ENCODE assay signal across 8 cellular contexts in genomic region chr18:48230459-48231113, GRCh38.
DNase-seq lines count a peak whose midpoint lies in the region; ATAC-seq and TF ChIP-seq lines count a peak whose summit lies in the region.

No MANE protein-coding gene starts in this region.

- H3K4me1 ChIP-seq in HAP-1 (no peaks in the 10 kb centered on the region), upper lobe of right lung (peaks cover 30% of the 10 kb centered on the region)

- in situ Hi-C loops in HAP-1 (cut with MboI; ENCODE audit: low sequenced_read_pairs) (no loop called here), astrocyte of the spinal cord (cut with HindIII; ENCODE audit: low sequenced_read_pairs) (no loop called here)

- no peak overlapping the region for H3K27ac Mint-ChIP-seq in Calu3 (ENCODE audit: unreplicated experiment)

- H3K9me3 Mint-ChIP-seq in Calu3 (ENCODE audit: low read depth, unreplicated experiment) = no peaks in the 10 kb centered on the region

- CTCF ChIA-PET in Calu3 (lab: Charles Lee) = interaction anchor here (0.5 to 0.9 kb wide), 4 partner anchors 15 to 1527 kb away, joined by 3 to 5 read pairs (median 4); no protein-coding TSS in a partner anchor

- DNase-seq in Calu3 (peak; percentile 65), HAP-1 (ENCODE audit: low spot score in 2 of 2) (peak; percentile 32 to 70), NCI-H510A treated with DMSO at 0.1 percent for 48 hours (lab: John Stamatoyannopoulos, UW) (peak; percentile 57), astrocyte of the spinal cord (ENCODE audit: low read depth, low spot score) (peak; percentile 53), kidney epithelial cell (ENCODE audit: low read depth) (no peak), upper lobe of right lung (peak; percentile 82)

- intact Hi-C loops in Calu3 (cut with micrococcal nuclease; ENCODE audit: unreplicated experiment) (loop anchor here (1.0 to 10.0 kb wide), 4 partner anchors 23 to 216 kb away; no protein-coding TSS in a partner anchor), upper lobe of right lung (cut with DNase I) (no loop called here)

- H3K4me1 Mint-ChIP-seq in Calu3 (ENCODE audit: low read depth, unreplicated experiment) = no peaks in the 10 kb centered on the region

- H3K9me3 ChIP-seq in HAP-1 (no peaks in the 10 kb centered on the region), upper lobe of right lung (no peaks in the 10 kb centered on the region)

- H3K4me3 ChIP-seq in HAP-1 (no peak overlapping the region), astrocyte of the spinal cord (ENCODE audit: low read depth, low read length) (no peak overlapping the region), kidney epithelial cell (ENCODE audit: low read depth, low read length) (no peak overlapping the region), upper lobe of right lung (no peak overlapping the region)

- TF ChIP-seq CTCF in Calu3 (IDR thresholded peaks at IDR 0.05; ENCODE audit: unreplicated experiment) (peak; percentile 53), astrocyte of the spinal cord (IDR thresholded peaks at IDR 0.05; ENCODE audit: low read depth, low read length) (peak; percentile 68), kidney epithelial cell (IDR thresholded peaks at IDR 0.05; ENCODE audit: insufficient read depth, low read length, poor library complexity, severe bottlenecking) (peak; percentile 81), upper lobe of right lung (IDR thresholded peaks at IDR 0.05) (peak; percentile 47)

- H3K27ac ChIP-seq in upper lobe of right lung = no peak overlapping the region

- H3K36me3 ChIP-seq in HAP-1 (replicated peaks) (no peaks in the 10 kb centered on the region), kidney epithelial cell (ENCODE audit: control insufficient read depth, insufficient read depth, low read length) (no peaks in the 10 kb centered on the region), upper lobe of right lung (no peaks in the 10 kb centered on the region)

- H3K36me3 Mint-ChIP-seq in Calu3 (ENCODE audit: insufficient read depth, unreplicated experiment) = no peaks in the 10 kb centered on the region

- peak; percentile 87 for ATAC-seq in upper lobe of right lung
- no peak for ATAC-seq in HG02588 (IDR thresholded peaks at IDR 0.05; ENCODE audit: unreplicated experiment)
- ATAC-seq in GM18502 (IDR thresholded peaks at IDR 0.05; ENCODE audit: poor library complexity, unreplicated experiment) = no peak

- no TSS peak for BruUV-seq in Calu3 (replicated peaks; lab: Mats Ljungman, UMichigan)

- peaks cover 81% of the 10 kb centered on the region for H3K27me3 Mint-ChIP-seq in Calu3 (ENCODE audit: unreplicated experiment)

- no peak overlapping the region for H3K4me3 Mint-ChIP-seq in Calu3 (ENCODE audit: low read depth, unreplicated experiment)

- H3K27me3 ChIP-seq in HAP-1 (ENCODE audit: low read depth) (peaks cover 7% of the 10 kb centered on the region; the same call in 1 of the 2 replicates), kidney epithelial cell (ENCODE audit: control insufficient read depth, insufficient read depth, low read length) (no peaks in the 10 kb centered on the region), upper lobe of right lung (no peaks in the 10 kb centered on the region)
